ENCODE assay signal across 8 cellular contexts in the genomic region with DNA sequence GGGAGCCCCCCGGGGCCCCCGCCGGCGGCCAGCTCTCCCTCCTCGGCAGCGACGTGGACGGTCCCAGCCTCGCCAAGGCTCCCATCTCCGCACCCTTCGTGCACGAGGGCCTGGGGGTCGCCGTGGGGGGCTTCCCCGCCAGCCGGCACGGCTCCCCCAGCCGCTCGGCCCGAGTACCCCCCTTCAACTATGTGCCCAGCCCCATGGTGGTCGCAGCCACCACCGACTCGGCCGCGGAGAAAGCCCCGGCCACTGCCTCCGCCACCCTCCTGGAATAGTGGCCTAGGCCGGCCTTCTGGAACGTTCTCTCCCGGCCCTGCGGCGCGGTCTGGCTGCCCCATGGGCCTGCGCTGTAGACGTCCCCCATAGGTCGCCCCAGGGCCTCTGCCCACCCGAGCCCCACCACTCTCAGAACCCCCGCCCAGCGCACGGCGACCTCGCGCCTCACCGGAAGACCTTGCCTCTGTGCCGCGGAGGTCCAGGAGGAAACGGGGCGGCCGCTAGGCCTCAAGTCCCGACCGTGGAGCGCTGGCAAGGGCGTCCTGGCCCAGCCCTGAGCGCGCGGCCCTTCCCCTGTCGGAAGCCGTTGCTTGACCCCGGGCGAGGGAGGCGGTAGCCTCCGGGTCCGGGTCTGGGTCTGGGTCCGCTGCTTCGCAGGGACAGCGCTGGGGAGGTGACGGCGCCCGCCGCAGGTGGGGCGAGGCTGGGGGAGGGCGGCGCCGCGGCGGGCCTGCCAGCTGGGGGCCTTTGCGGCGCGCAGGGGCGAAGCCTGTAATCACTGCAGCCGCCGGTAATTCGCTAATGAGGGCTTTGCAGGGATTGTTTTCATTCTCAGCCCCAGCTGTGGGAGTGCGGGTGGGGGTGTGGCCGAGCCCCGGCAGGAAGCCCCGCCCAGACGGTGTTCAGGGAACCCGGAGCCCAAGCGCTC. TPM values are rescaled to one million over a fixed set of nuclear protein-coding genes. Genes with fewer than 3 reads are reported as not detected.
DNase-seq lines count a peak whose midpoint lies in the region; ATAC-seq and TF ChIP-seq lines count a peak whose summit lies in the region.

No MANE protein-coding gene starts in this region.

- no peak overlapping the region for H3K27ac Mint-ChIP-seq in GM23338

- H3K4me2 ChIP-seq in GM23338 (peak overlapping the region; percentile 89), PC-9 (peak overlapping the region; percentile 55), hepatocyte (peak overlapping the region; percentile 94)

- H3K4me1 Mint-ChIP-seq in GM23338, result peaks cover 6% of the 10 kb centered on the region; the same call in 2 of the 3 replicates

- CTCF ChIA-PET in PC-9 (lab: Charles Lee), result no interaction called here

- no peaks in the 10 kb centered on the region; the same call in 2 of the 3 replicates for H3K36me3 Mint-ChIP-seq in GM23338 (ENCODE audit: low read depth)

- H3K36me3 ChIP-seq in GM23338 (ENCODE audit: insufficient read depth) (no peaks in the 10 kb centered on the region), PC-9 (ENCODE audit: low read depth) (no peaks in the 10 kb centered on the region), hepatocyte (replicated peaks; ENCODE audit: insufficient read depth, low read depth) (no peaks in the 10 kb centered on the region)

- ATAC-seq in GM23338 (peak; percentile 28), HG02759 (IDR thresholded peaks at IDR 0.05; ENCODE audit: unreplicated experiment) (no peak), GM18858 (IDR thresholded peaks at IDR 0.05; ENCODE audit: unreplicated experiment) (no peak), GM21619 (IDR thresholded peaks at IDR 0.05; ENCODE audit: unreplicated experiment) (no peak)

- H3K9me3 ChIP-seq in PC-9 (ENCODE audit: insufficient read depth, low read depth) (no peaks in the 10 kb centered on the region), hepatocyte (ENCODE audit: low read depth) (no peaks in the 10 kb centered on the region)

- intact Hi-C loops in PC-9 (cut with micrococcal nuclease; ENCODE audit: unreplicated experiment), result no loop called here

- H3K79me2 ChIP-seq in GM23338 (replicated peaks; ENCODE audit: insufficient read depth), result no peaks in the 10 kb centered on the region
- H3K79me2 ChIP-seq in PC-9 (ENCODE audit: low read depth), result no peaks in the 10 kb centered on the region
- H3K79me2 ChIP-seq in hepatocyte, result no peaks in the 10 kb centered on the region

- H3K27me3 ChIP-seq in GM23338 (ENCODE audit: insufficient read depth), result peaks cover 79% of the 10 kb centered on the region
- no peaks in the 10 kb centered on the region for H3K27me3 ChIP-seq in PC-9 (ENCODE audit: insufficient read depth, low read depth)
- peaks cover 76% of the 10 kb centered on the region for H3K27me3 ChIP-seq in hepatocyte

- peaks cover 11% of the 10 kb centered on the region; the same call in 1 of the 2 replicates for H4K20me1 ChIP-seq in GM23338 (replicated peaks; ENCODE audit: insufficient read depth)
- H4K20me1 ChIP-seq in PC-9 (ENCODE audit: insufficient read depth), result no peaks in the 10 kb centered on the region; the same call in none of the 2 replicates
- peaks cover 89% of the 10 kb centered on the region for H4K20me1 ChIP-seq in hepatocyte (ENCODE audit: insufficient read depth, poor library complexity, severe bottlenecking)

- peaks cover 6% of the 10 kb centered on the region; the same call in 1 of the 2 replicates for H3K4me1 ChIP-seq in GM23338 (ENCODE audit: insufficient read depth)
- H3K4me1 ChIP-seq in PC-9 (replicated peaks; ENCODE audit: insufficient read depth), result no peaks in the 10 kb centered on the region
- H3K4me1 ChIP-seq in hepatocyte (ENCODE audit: insufficient read depth), result peaks cover 42% of the 10 kb centered on the region

- TF ChIP-seq CTCF in GM23338 (conservative IDR thresholded peaks at IDR 0.05; ENCODE audit: low read depth in 2 of 2) (no peak), PC-9 (conservative IDR thresholded peaks at IDR 0.05) (no peak), hepatocyte (IDR thresholded peaks at IDR 0.05; ENCODE audit: poor library complexity) (no peak)

- H3F3A ChIP-seq in GM23338 (replicated peaks; ENCODE audit: low read depth) (peaks cover 19% of the 10 kb centered on the region), PC-9 (ENCODE audit: insufficient read depth, low read depth) (no peaks in the 10 kb centered on the region)

- H3K9me2 ChIP-seq in GM23338 (ENCODE audit: insufficient read depth) (no peaks in the 10 kb centered on the region), PC-9 (ENCODE audit: insufficient read depth) (no peaks in the 10 kb centered on the region), hepatocyte (replicated peaks; ENCODE audit: insufficient read depth) (no peaks in the 10 kb centered on the region)

- WGBS in hepatocyte (ENCODE audit: low lambda C conversion rate, missing lambda C conversion rate), result 10% methylated on average over 52 of the region's 90 CpGs

- peak overlapping the region; percentile 58 for H3K4me3 Mint-ChIP-seq in GM23338

- POLR2A ChIA-PET in PC-9 (lab: Charles Lee; ENCODE audit: unreplicated experiment), result no interaction called here

- BruUV-seq in PC-9 (replicated peaks; lab: Mats Ljungman, UMichigan), result no TSS peak

- H3K27ac ChIP-seq in GM23338 (ENCODE audit: low read depth) (no peak overlapping the region), PC-9 (no peak overlapping the region), hepatocyte (no peak overlapping the region)

- DNase-seq in GM23338 (ENCODE audit: low spot score) (peak; percentile 84), PC-9 (peak in 1 of 2 experiments; percentile 48), hepatocyte (ENCODE audit: low spot score) (peak; percentile 60)
- DNase-seq in activated naive CD4-positive, alpha-beta T cell treated with anti-CD3 and anti-CD28 coated beads, Interleukin-2, amount 50 U/mL, for 16 hours, result peak; percentile 80
- peak; percentile 85 for DNase-seq in stimulated activated CD4-positive, alpha-beta T cell treated with anti-CD3 and anti-CD28 coated beads, Interleukin-15, amount 100 ng/mL, for 24 hours

- H2AFZ ChIP-seq in GM23338 (no peak overlapping the region), PC-9 (no peak overlapping the region), hepatocyte (no peak overlapping the region)

- peaks cover 56% of the 10 kb centered on the region for H3K27me3 Mint-ChIP-seq in GM23338 (ENCODE audit: insufficient read depth, low read depth, poor library complexity)

- peak overlapping the region; percentile 63 for H3K4me3 ChIP-seq in GM23338
- peak overlapping the region; percentile 31; the same call in 1 of the 2 replicates for H3K4me3 ChIP-seq in PC-9
- H3K4me3 ChIP-seq in hepatocyte, result no peak overlapping the region

- 0 out of 3 replicates have a peak, but pooled peaks cover 3% of the 10 kb centered on the region for H3K9me3 Mint-ChIP-seq in GM23338

TF ChIP-seq in GM23338, 12 proteins besides CTCF, POLR2A, EP300 and RAD21 (continues in another document):
- TF ChIP-seq, protein P1, sequence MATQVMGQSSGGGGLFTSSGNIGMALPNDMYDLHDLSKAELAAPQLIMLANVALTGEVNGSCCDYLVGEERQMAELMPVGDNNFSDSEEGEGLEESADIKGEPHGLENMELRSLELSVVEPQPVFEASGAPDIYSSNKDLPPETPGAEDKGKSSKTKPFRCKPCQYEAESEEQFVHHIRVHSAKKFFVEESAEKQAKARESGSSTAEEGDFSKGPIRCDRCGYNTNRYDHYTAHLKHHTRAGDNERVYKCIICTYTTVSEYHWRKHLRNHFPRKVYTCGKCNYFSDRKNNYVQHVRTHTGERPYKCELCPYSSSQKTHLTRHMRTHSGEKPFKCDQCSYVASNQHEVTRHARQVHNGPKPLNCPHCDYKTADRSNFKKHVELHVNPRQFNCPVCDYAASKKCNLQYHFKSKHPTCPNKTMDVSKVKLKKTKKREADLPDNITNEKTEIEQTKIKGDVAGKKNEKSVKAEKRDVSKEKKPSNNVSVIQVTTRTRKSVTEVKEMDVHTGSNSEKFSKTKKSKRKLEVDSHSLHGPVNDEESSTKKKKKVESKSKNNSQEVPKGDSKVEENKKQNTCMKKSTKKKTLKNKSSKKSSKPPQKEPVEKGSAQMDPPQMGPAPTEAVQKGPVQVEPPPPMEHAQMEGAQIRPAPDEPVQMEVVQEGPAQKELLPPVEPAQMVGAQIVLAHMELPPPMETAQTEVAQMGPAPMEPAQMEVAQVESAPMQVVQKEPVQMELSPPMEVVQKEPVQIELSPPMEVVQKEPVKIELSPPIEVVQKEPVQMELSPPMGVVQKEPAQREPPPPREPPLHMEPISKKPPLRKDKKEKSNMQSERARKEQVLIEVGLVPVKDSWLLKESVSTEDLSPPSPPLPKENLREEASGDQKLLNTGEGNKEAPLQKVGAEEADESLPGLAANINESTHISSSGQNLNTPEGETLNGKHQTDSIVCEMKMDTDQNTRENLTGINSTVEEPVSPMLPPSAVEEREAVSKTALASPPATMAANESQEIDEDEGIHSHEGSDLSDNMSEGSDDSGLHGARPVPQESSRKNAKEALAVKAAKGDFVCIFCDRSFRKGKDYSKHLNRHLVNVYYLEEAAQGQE (IDR thresholded peaks at IDR 0.05; ENCODE audit: unreplicated experiment), result no peak

RNA-seq across cellular contexts. Expression of gene C19orf25, which starts 8.8 kb away (rescaled TPM):
- total RNA-seq in GM23338 (2014; rRNA removed; shearing (Covaris generic)), result 61.1 and 64.9 TPM in 2 replicates
- polyA plus RNA-seq in GM23338 (2016; fragmentation: Nextera tagmentation; extraction: Ambion mirVana), result 43.5 and 50.1 TPM in 2 replicates
- total RNA-seq in PC-9 (2021), result 28.0 and 31.2 TPM in 2 replicates
- total RNA-seq in hepatocyte, result 36.3 and 36.4 TPM in 2 replicates
- 43.6 and 65.0 TPM in 2 replicates for polyA plus RNA-seq in hepatocyte

RNA-seq across cellular contexts. Expression of gene PCSK4, which starts 19.9 kb away (rescaled TPM):
- 5.9 and 15.1 TPM in 2 replicates for total RNA-seq in GM23338 (2014; rRNA removed; shearing (Covaris generic))
- polyA plus RNA-seq in GM23338 (2016; fragmentation: Nextera tagmentation; extraction: Ambion mirVana) (3.8 and 5.6 TPM in 2 replicates), hepatocyte (9.6 and 16.2 TPM in 2 replicates)
- total RNA-seq in PC-9 (2021) (18.6 and 27.3 TPM in 2 replicates), hepatocyte (2.8 and 7.7 TPM in 2 replicates)

RNA-seq across cellular contexts. Expression of gene APC2, which starts 20.3 kb away (rescaled TPM):
- total RNA-seq in GM23338 (2014; rRNA removed; shearing (Covaris generic)), result 14.3 and 18.3 TPM in 2 replicates
- 1.4 TPM in 2 replicates for polyA plus RNA-seq in GM23338 (2016; fragmentation: Nextera tagmentation; extraction: Ambion mirVana)
- total RNA-seq in PC-9 (2021), result 1.6 and 2.7 TPM in 2 replicates
- 0.24 and 1.2 TPM in 2 replicates for total RNA-seq in hepatocyte
- polyA plus RNA-seq in hepatocyte, result 0.36 and 0.40 TPM in 2 replicates

RNA-seq across cellular contexts. Expression of gene REEP6, which starts 20.8 kb away (rescaled TPM):
- 14.3 and 15.2 TPM in 2 replicates for total RNA-seq in GM23338 (2014; rRNA removed; shearing (Covaris generic))
- polyA plus RNA-seq in GM23338 (2016; fragmentation: Nextera tagmentation; extraction: Ambion mirVana) (20.0 and 23.4 TPM in 2 replicates), hepatocyte (179 and 218 TPM in 2 replicates)
- total RNA-seq in PC-9 (2021) (34.3 and 39.5 TPM in 2 replicates), hepatocyte (80.8 and 88.9 TPM in 2 replicates)

RNA-seq across cellular contexts. Expression of gene RPS15, which starts 32.0 kb away (rescaled TPM):
- total RNA-seq in GM23338 (2014; rRNA removed; shearing (Covaris generic)), result 2,953 and 3,723 TPM in 2 replicates
- polyA plus RNA-seq in GM23338 (2016; fragmentation: Nextera tagmentation; extraction: Ambion mirVana), result 3,861 and 4,267 TPM in 2 replicates
- 967 and 1,004 TPM in 2 replicates for total RNA-seq in PC-9 (2021)
- total RNA-seq in hepatocyte, result 1,556 and 1,885 TPM in 2 replicates
- polyA plus RNA-seq in hepatocyte, result 938 and 950 TPM in 2 replicates
